In the genomic region with DNA sequence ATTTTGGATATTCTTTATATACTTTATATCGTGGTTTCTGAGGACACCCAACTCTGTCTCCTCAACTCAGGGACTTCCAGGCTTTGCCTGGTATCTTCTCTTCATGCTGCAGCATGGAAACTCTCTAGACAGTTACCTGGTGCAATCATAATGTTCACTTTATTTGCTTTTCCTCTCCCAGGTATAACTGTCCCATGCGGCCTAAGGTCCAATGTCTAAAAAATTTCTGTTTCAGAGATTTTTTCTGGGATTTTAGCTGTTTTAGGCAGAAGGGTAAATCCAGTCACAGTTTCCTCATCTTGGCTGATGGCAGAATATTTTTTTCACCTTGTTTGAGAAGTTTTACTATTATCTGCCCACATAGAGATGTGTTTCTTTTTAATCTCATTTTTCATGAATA, we compare ENCODE assay signal across 32 cellular contexts.
"Had no signal": no experiment of that assay in that cellular context is flagged by ENCODE, and none has a peak within 500 bp of the region (broad histone marks: within the 10 kb centered on the region; RNA-seq: fewer than 3 reads in every experiment).

No MANE protein-coding gene starts in this region.

- H3K36me3 ChIP-seq: MG63 had no signal

- H3K27me3 ChIP-seq: MG63 had no signal

- DNase-seq: Karpas-422, Kasumi-1, MG63, MM.1S, MV-4-11, NCI-H1048, NCI-H1092, NCI-H1092 treated with DMSO at 0.1 percent for 48 hours, NCI-H1105, NCI-H1105 treated with DMSO at 0.1 percent for 48 hours, NCI-H1417 treated with DMSO at 0.1 percent for 48 hours, NCI-H1436, NCI-H1436 treated with DMSO at 0.1 percent for 48 hours, NCI-H146, NCI-H1694, NCI-H1694 treated with DMSO at 0.1 percent for 48 hours, NCI-H187, NCI-H187 treated with DMSO at 0.1 percent for 48 hours, NCI-H1930, NCI-H2029, NCI-H2029 treated with DMSO at 0.1 percent for 48 hours, NCI-H2081, NCI-H2081 treated with DMSO at 0.1 percent for 48 hours, NCI-H2107, NCI-H2171, NCI-H2171 treated with DMSO at 0.1 percent for 48 hours, NCI-H2227 treated with DMSO at 0.1 percent for 48 hours, NCI-H226, NCI-H345, NCI-H446 treated with DMSO at 0.1 percent for 48 hours, NCI-H510A, NCI-H510A treated with DMSO at 0.1 percent for 48 hours had no signal

- H3K4me3 ChIP-seq: MG63 had no signal
